Comparison of ENCODE assay signal across 1 cellular context in the genomic region with DNA sequence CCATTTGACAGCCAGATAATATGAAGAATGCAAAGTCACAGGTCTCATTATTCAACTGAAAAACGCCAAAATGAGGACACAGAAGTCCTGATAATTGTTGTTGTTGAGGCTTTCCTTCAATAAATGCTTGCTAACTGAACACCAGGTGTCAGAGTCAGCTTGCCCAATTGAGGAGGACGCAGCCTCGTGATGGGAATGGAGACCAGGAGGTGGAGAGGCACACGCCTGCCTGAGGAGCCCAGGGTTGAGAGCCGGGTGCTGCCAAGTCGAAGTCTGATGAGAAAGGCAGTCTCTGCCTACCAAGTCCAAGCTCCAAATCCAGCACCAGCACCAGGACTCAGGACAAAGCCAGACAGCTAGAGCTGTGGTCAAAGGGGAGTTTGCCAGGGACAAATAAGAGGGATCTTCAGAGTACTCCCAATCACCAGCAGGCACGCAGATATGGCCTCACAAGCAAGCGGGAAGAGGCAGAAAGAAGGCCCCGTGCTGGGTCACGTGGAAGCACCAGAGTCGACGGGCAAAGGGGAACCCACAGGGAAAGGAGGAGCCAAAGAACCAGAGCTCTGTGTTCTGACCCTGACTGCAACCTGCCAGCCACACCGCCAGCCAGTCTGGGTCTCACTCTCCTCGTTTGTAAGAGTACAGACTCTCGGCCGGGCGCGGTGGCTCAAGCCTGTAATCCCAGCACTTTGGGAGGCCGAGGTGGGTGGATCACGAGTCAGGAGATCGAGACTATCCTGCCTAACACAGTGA.
TF ChIP-seq lines count a peak whose summit lies in the region.

No MANE protein-coding gene starts in this region.

TF ChIP-seq in GM12878, 131 proteins besides CTCF, POLR2A, EP300 and RAD21:
- TF ChIP-seq CEBPZ (IDR thresholded peaks at IDR 0.05; ENCODE audit: low read depth, low read length) (no peak), CBFB (IDR thresholded peaks at IDR 0.05; ENCODE audit: low read depth) (no peak), BCLAF1 (IDR thresholded peaks at IDR 0.05) (no peak), IKZF2 (IDR thresholded peaks at IDR 0.05) (no peak)
- TF ChIP-seq, protein P1, sequence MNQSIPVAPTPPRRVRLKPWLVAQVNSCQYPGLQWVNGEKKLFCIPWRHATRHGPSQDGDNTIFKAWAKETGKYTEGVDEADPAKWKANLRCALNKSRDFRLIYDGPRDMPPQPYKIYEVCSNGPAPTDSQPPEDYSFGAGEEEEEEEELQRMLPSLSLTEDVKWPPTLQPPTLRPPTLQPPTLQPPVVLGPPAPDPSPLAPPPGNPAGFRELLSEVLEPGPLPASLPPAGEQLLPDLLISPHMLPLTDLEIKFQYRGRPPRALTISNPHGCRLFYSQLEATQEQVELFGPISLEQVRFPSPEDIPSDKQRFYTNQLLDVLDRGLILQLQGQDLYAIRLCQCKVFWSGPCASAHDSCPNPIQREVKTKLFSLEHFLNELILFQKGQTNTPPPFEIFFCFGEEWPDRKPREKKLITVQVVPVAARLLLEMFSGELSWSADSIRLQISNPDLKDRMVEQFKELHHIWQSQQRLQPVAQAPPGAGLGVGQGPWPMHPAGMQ (IDR thresholded peaks at IDR 0.05; ENCODE audit: borderline replicate concordance), result no peak
- TF ChIP-seq, protein P2, sequence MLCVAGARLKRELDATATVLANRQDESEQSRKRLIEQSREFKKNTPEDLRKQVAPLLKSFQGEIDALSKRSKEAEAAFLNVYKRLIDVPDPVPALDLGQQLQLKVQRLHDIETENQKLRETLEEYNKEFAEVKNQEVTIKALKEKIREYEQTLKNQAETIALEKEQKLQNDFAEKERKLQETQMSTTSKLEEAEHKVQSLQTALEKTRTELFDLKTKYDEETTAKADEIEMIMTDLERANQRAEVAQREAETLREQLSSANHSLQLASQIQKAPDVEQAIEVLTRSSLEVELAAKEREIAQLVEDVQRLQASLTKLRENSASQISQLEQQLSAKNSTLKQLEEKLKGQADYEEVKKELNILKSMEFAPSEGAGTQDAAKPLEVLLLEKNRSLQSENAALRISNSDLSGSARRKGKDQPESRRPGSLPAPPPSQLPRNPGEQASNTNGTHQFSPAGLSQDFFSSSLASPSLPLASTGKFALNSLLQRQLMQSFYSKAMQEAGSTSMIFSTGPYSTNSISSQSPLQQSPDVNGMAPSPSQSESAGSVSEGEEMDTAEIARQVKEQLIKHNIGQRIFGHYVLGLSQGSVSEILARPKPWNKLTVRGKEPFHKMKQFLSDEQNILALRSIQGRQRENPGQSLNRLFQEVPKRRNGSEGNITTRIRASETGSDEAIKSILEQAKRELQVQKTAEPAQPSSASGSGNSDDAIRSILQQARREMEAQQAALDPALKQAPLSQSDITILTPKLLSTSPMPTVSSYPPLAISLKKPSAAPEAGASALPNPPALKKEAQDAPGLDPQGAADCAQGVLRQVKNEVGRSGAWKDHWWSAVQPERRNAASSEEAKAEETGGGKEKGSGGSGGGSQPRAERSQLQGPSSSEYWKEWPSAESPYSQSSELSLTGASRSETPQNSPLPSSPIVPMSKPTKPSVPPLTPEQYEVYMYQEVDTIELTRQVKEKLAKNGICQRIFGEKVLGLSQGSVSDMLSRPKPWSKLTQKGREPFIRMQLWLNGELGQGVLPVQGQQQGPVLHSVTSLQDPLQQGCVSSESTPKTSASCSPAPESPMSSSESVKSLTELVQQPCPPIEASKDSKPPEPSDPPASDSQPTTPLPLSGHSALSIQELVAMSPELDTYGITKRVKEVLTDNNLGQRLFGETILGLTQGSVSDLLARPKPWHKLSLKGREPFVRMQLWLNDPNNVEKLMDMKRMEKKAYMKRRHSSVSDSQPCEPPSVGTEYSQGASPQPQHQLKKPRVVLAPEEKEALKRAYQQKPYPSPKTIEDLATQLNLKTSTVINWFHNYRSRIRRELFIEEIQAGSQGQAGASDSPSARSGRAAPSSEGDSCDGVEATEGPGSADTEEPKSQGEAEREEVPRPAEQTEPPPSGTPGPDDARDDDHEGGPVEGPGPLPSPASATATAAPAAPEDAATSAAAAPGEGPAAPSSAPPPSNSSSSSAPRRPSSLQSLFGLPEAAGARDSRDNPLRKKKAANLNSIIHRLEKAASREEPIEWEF (IDR thresholded peaks at IDR 0.05; ENCODE audit: insufficient replicate concordance, low read depth, low read length), result no peak
